ENCODE assay signal across 8 cellular contexts in the genomic region with DNA sequence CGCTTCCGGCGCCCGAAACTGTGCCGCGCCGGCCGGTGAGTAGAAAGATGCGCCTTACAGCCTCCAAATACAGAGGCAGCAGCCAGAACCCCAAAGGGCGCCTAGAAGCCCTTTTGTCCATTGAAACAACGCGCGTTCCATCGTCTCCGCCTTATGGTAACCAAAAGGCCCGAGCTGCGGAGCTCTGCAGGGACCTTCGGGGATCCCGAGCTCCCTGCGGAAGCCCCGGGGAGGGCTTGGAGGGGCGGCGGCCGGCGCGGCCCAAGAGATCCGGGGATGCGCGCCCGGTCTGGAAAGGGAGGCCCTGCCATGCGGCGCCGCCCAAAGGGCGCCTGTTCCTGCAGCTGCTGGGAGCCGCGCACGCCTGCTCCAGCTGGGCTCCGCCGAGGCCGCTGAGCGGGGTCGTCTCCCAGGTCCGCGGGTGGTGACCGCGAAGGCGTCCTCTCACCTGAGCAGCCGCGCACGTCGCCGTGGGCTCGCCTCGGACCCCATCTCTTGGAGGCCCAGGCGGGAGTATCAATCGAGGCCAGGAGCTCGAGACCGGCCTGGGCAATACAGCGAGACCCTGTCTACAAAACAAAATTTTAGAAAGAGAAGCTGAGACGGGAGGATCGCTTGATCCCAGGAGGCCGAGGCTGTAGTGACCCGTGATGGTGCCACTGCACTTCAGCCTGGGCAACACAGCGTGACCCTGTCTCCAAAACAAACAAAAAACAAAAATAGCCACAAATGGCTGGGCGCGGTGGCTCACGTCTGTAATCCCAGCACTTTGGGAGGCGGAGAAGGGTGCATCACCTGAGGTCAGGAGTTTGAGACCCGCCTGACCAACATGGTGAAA. TPM values are rescaled to one million over a fixed set of nuclear protein-coding genes. Genes with fewer than 3 reads are reported as not detected.
A peak's percentile ranks its signal among the peaks of the same experiment; 100 is the strongest.
DNase-seq lines count a peak whose midpoint lies in the region; ATAC-seq, FAIRE-seq and TF ChIP-seq lines count a peak whose summit lies in the region.

No MANE protein-coding gene starts in this region.

- no peak for FAIRE-seq in GM12891 (lab: Jason Lieb, UNC)
- no peak for FAIRE-seq in small intestine (lab: Jason Lieb, UNC)

- WGBS in adrenal gland, 4 donors, result 12 to 56% (median 23%) methylated on average over 14 to 69 of the region's 69 CpGs
- WGBS in small intestine, 3 donors, result 12 to 17% (median 15%) methylated on average over 59 to 69 of the region's 69 CpGs

- intact Hi-C loops in adrenal gland (cut with DNase I), result loop anchor here in 1 of 2 donors (5.0 kb wide), 1 partner anchor 57 kb away; no protein-coding TSS in a partner anchor

- TF ChIP-seq CTCF in adrenal gland (IDR thresholded peaks at IDR 0.05), result no peak

- peak; percentile 1 for ATAC-seq in GM21825 (IDR thresholded peaks at IDR 0.05; ENCODE audit: unreplicated experiment)

- H3K4me3 ChIP-seq in adrenal gland, result peak overlapping the region in 3 of 4 donors; percentile 10 to 89 (median 64)
- H3K4me3 ChIP-seq in iPS-18c (ENCODE audit: insufficient read depth, low read depth, low read length), result peak overlapping the region; percentile 95
- H3K4me3 ChIP-seq in small intestine (ENCODE audit: low read depth in 1 of 2, low read length in 2 of 2), result peak overlapping the region; percentile 90 to 92

- H3K27ac ChIP-seq in adrenal gland (peak overlapping the region; percentile 65 to 96 (median 88)), small intestine (ENCODE audit: low read depth in 1 of 2, low read length in 1 of 2) (peak overlapping the region; percentile 70 to 89)

- peaks cover 44 to 55% of the 10 kb centered on the region in 2 donors for H3K4me1 ChIP-seq in adrenal gland (replicated peaks in 1 of 2)
- H3K4me1 ChIP-seq in small intestine (ENCODE audit: control insufficient read depth in 2 of 2, insufficient read depth in 1 of 2, low read depth in 1 of 2, low read length in 1 of 2), result peaks cover 0 to 19% of the 10 kb centered on the region in 2 donors

- H3K9me3 ChIP-seq in adrenal gland (replicated peaks in 1 of 3) (no peaks in the 10 kb centered on the region), iPS-18c (ENCODE audit: control insufficient read depth, insufficient read depth, low read length) (no peaks in the 10 kb centered on the region), small intestine (ENCODE audit: control insufficient read depth, low read depth) (no peaks in the 10 kb centered on the region)

- DNase-seq in GM12891 (ENCODE audit: insufficient read length, low spot score) (no peak), LHCN-M2 (ENCODE audit: low read depth) (peak; percentile 70), adrenal gland (peak in 2 of 7 donors; percentile 58 to 61), small intestine (peak; percentile 56), DMS114 treated with DMSO at 0.1 percent for 48 hours (lab: John Stamatoyannopoulos, UW; ENCODE audit: unreplicated experiment) (no peak), NCI-H2227 (lab: John Stamatoyannopoulos, UW; ENCODE audit: unreplicated experiment) (no peak)

- TF ChIP-seq POLR2A in GM12891 (IDR thresholded peaks at IDR 0.05; ENCODE audit: low read depth, low read length), result no peak; the same call in 1 of the 2 replicates
- peak; percentile 3 to 8 for TF ChIP-seq POLR2A in adrenal gland (IDR thresholded peaks at IDR 0.05)

- no peaks in the 10 kb centered on the region for H3K36me3 ChIP-seq in adrenal gland (replicated peaks in 1 of 2)
- H3K36me3 ChIP-seq in small intestine (ENCODE audit: control insufficient read depth in 2 of 2, insufficient read depth in 2 of 2, low read length in 2 of 2), result no peaks in the 10 kb centered on the region

- no peaks in the 10 kb centered on the region for H3K27me3 ChIP-seq in adrenal gland
- no peaks in the 10 kb centered on the region for H3K27me3 ChIP-seq in small intestine (ENCODE audit: control insufficient read depth in 2 of 2, insufficient read depth in 2 of 2, low read length in 2 of 2)

TF ChIP-seq in GM12891, 5 proteins besides CTCF, POLR2A, EP300 and RAD21:
- 0 out of 2 replicates have a peak, but pooled peaks have one; percentile 21 for TF ChIP-seq TAF1 (IDR thresholded peaks at IDR 0.05; ENCODE audit: low read depth, low read length)
- TF ChIP-seq SPI1 (IDR thresholded peaks at IDR 0.05; ENCODE audit: low read depth, low read length), result no peak

RNA-seq across cellular contexts. Expression of gene FBXO31, which starts 0.8 kb away (rescaled TPM):
- 15.3 TPM for polyA plus RNA-seq in GM12891 (2012; ENCODE audit: low read depth, missing spikeins)
- total RNA-seq in LHCN-M2 (2014; rRNA removed) (24.3 and 32.3 TPM in 2 replicates), adrenal gland (100 to 1,000 TPM in 1 of 8 donors, 10 to 100 TPM in 7; 41.4 to 106 (median 76.5) TPM)
- polyA plus RNA-seq in LHCN-M2 (2012), result 16.6 TPM
- polyA plus RNA-seq in adrenal gland (10 to 100 TPM; 22.9 to 31.1 (median 24.9) TPM), small intestine (10 to 100 TPM; 25.1 to 38.7 (median 33.7) TPM)

RNA-seq across cellular contexts. Expression of gene MAP1LC3B, which starts 7.8 kb away (rescaled TPM):
- polyA plus RNA-seq in GM12891 (2012; ENCODE audit: low read depth, missing spikeins), result 31.3 TPM
- 25.1 and 35.6 TPM in 2 replicates for total RNA-seq in LHCN-M2 (2014; rRNA removed)
- 78.6 TPM for polyA plus RNA-seq in LHCN-M2 (2012)
- 100 to 1,000 TPM in 1 of 8 donors, 10 to 100 TPM in 7; 45.7 to 116 (median 73.2) TPM for total RNA-seq in adrenal gland
- 100 to 1,000 TPM in 1 of 3 donors, 10 to 100 TPM in 2; 43.3 to 100 (median 50.9) TPM for polyA plus RNA-seq in adrenal gland
- 10 to 100 TPM; 35.1 to 61.1 (median 55.0) TPM for polyA plus RNA-seq in small intestine

Comparison
In these comparisons a context has a peak if more than half of its experiments do, and no peak if none do; other contexts are left out.
1. DNase-seq: peak in LHCN-M2 (single experiment) and small intestine (single experiment); none in GM12891 (single experiment), DMS114 treated with DMSO at 0.1 percent for 48 hours (single experiment) and NCI-H2227 (single experiment).
2. Peak in every context shown above with its lines, with median percentiles within 50 percentile points of each other: H3K4me3 ChIP-seq.